8 cellular contexts compared by ENCODE assay signal in the genomic region with DNA sequence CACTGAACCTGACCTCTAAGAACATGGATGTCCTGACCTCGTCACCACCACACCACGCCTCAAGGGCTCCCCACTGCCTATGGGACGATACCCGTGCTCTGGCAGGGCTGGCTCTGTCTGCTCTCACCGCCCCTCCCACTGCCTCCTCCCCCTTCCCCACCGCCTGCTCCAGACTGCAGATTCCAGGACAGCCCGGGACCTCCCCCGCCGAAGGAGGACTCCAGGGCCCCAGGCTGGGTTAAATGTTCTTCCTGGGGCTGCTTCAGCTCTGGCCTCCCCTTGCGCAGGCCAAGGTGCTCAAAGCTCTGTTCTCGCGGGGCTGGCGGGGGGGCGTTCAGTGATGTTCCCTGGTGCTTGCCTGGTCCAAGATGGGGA. TPM values are rescaled to one million over a fixed set of nuclear protein-coding genes. Genes with fewer than 3 reads are reported as not detected.
DNase-seq lines count a peak whose midpoint lies in the region; ATAC-seq and TF ChIP-seq lines count a peak whose summit lies in the region.

No MANE protein-coding gene starts in this region.

- intact Hi-C loops in Right ventricle myocardium inferior (cut with DNase I), result loop anchor here (1.0 kb wide), 2 partner anchors 34 to 118 kb away; no protein-coding TSS in a partner anchor

- H3K27me3 Mint-ChIP-seq in naive thymus-derived CD8-positive, alpha-beta T cell, result peaks cover 7 to 37% (median 13%) of the 10 kb centered on the region in 5 donors

- peaks cover 10 to 36% (median 23%) of the 10 kb centered on the region in 4 donors for H3K4me1 Mint-ChIP-seq in naive thymus-derived CD8-positive, alpha-beta T cell

- H3K9me3 Mint-ChIP-seq in naive thymus-derived CD8-positive, alpha-beta T cell, result peaks cover 0 to 2% (median 0%) of the 10 kb centered on the region in 9 donors

- TF ChIP-seq POLR2A in Peyer's patch (IDR thresholded peaks at IDR 0.05), result no peak

- H3K4me3 Mint-ChIP-seq in naive thymus-derived CD8-positive, alpha-beta T cell, result peak overlapping the region; percentile 42 to 84 (median 72)

- peak; percentile 4 for ATAC-seq in Right ventricle myocardium inferior
- ATAC-seq in naive thymus-derived CD8-positive, alpha-beta T cell, result peak; percentile 20 to 32

- peaks cover 0 to 59% of the 10 kb centered on the region in 2 donors for H3K4me1 ChIP-seq in right atrium auricular region
- peaks cover 4 to 46% (median 19%) of the 10 kb centered on the region in 4 donors for H3K4me1 ChIP-seq in Peyer's patch
- H3K4me1 ChIP-seq in ectodermal cell (ENCODE audit: control insufficient read depth, insufficient read depth, low read length), result no peaks in the 10 kb centered on the region

- H3K36me3 Mint-ChIP-seq in naive thymus-derived CD8-positive, alpha-beta T cell, result no peaks in the 10 kb centered on the region

- H3K27ac Mint-ChIP-seq in naive thymus-derived CD8-positive, alpha-beta T cell, result peak overlapping the region in 7 of 10 donors; percentile 24 to 88 (median 70)

- WGBS in ectodermal cell, 2 experiments, result 4% methylated on average over 14 of the region's 14 CpGs

- H3K36me3 ChIP-seq in right atrium auricular region (no peaks in the 10 kb centered on the region), Peyer's patch (no peaks in the 10 kb centered on the region), ectodermal cell (ENCODE audit: control insufficient read depth, insufficient read depth, low read length) (no peaks in the 10 kb centered on the region)

- POLR2A ChIA-PET in naive thymus-derived CD8-positive, alpha-beta T cell (lab: Charles Lee), result interaction anchor here (0.6 to 5.4 kb wide), 6 partner anchors 56 to 435 kb away, joined by 3 to 24 read pairs (median 8); partner anchors contain the start of genes PKD1, RNF151 and TRAF7

- no peaks in the 10 kb centered on the region for H3K9me3 ChIP-seq in right atrium auricular region
- H3K9me3 ChIP-seq in Peyer's patch, result no peaks in the 10 kb centered on the region
- no peaks in the 10 kb centered on the region for H3K9me3 ChIP-seq in ectodermal cell (ENCODE audit: control insufficient read depth, low read length)

- TF ChIP-seq CTCF in right atrium auricular region (IDR thresholded peaks at IDR 0.05) (no peak), Peyer's patch (IDR thresholded peaks at IDR 0.05) (no peak)

- no peak overlapping the region for H3K27ac ChIP-seq in right atrium auricular region
- peak overlapping the region in 2 of 4 donors; percentile 4 to 76 for H3K27ac ChIP-seq in Peyer's patch
- no peak overlapping the region for H3K27ac ChIP-seq in ectodermal cell (ENCODE audit: insufficient read depth, low read depth, low read length, poor library complexity, severe bottlenecking)

- DNase-seq in Right ventricle myocardium inferior (ENCODE audit: missing footprints) (no peak), right atrium auricular region (ENCODE audit: low spot score) (no peak), Peyer's patch (no peak), NCI-H1092 treated with DMSO at 0.1 percent for 48 hours (lab: John Stamatoyannopoulos, UW) (no peak), NCI-H82 (lab: John Stamatoyannopoulos, UW) (no peak)
- no peak for DNase-seq in naive thymus-derived CD8-positive, alpha-beta T cell
- no peak for DNase-seq in stimulated activated naive CD4-positive, alpha-beta T cell treated with Interleukin-2 at 50 U/mL for 16 hours (lab: John Stamatoyannopoulos, UW)

- H3K27me3 ChIP-seq in right atrium auricular region (peaks cover 7 to 9% of the 10 kb centered on the region in 2 donors), Peyer's patch (peaks cover 0 to 18% of the 10 kb centered on the region in 2 donors), ectodermal cell (ENCODE audit: control insufficient read depth, insufficient read depth, low read length, poor library complexity, severe bottlenecking) (peaks cover 91% of the 10 kb centered on the region)

- H3K4me3 ChIP-seq in right atrium auricular region (peak overlapping the region in 1 of 2 donors; percentile 38), Peyer's patch (peak overlapping the region in 3 of 4 donors; percentile 13 to 43 (median 40)), ectodermal cell (ENCODE audit: insufficient read depth, low read depth, low read length) (peak overlapping the region; percentile 32)

RNA-seq across cellular contexts. Expression of gene NPW, which starts 3.1 kb away (rescaled TPM):
- total RNA-seq in Right ventricle myocardium inferior, result not detected
- total RNA-seq in right atrium auricular region, result not detected
- 1 to 10 TPM in 2 of 4 donors, not detected in 2; 2.8 to 9.1 TPM for total RNA-seq in Peyer's patch
- polyA plus RNA-seq in ectodermal cell (2013, experiment 1 of 4), result 0.94 TPM
- 0.50 TPM for polyA plus RNA-seq in ectodermal cell (2013, experiment 2 of 4)
- polyA plus RNA-seq in ectodermal cell (2013, experiment 3 of 4), result 0.48 TPM
- 1.9 TPM for polyA plus RNA-seq in ectodermal cell (2013, experiment 4 of 4)
- not detected for total RNA-seq in naive thymus-derived CD8-positive, alpha-beta T cell
- not detected for polyA plus RNA-seq in naive thymus-derived CD8-positive, alpha-beta T cell

RNA-seq across cellular contexts. Expression of gene NHERF2, which starts 4.0 kb away (rescaled TPM):
- total RNA-seq in Right ventricle myocardium inferior (292 TPM), right atrium auricular region (100 to 1,000 TPM; 187 to 213 TPM), Peyer's patch (100 to 1,000 TPM in 1 of 4 donors, 10 to 100 TPM in 3; 21.5 to 104 (median 30.2) TPM)
- 9.0 TPM for polyA plus RNA-seq in ectodermal cell (2013, experiment 1 of 4)
- polyA plus RNA-seq in ectodermal cell (2013, experiment 2 of 4), result 6.7 TPM
- polyA plus RNA-seq in ectodermal cell (2013, experiment 3 of 4), result 8.7 TPM
- polyA plus RNA-seq in ectodermal cell (2013, experiment 4 of 4), result 10.0 TPM
- 1 to 10 TPM; 5.3 to 6.0 TPM for total RNA-seq in naive thymus-derived CD8-positive, alpha-beta T cell
- 1 to 10 TPM in 1 of 3 donors, under 1 TPM in 2; 0.32 to 1.2 (median 0.46) TPM for polyA plus RNA-seq in naive thymus-derived CD8-positive, alpha-beta T cell

RNA-seq across cellular contexts. Expression of gene ZNF598, which starts 13.1 kb away (rescaled TPM):
- total RNA-seq in Right ventricle myocardium inferior (18.5 TPM), right atrium auricular region (10 to 100 TPM; 11.4 to 19.9 TPM), Peyer's patch (10 to 100 TPM; 48.5 to 84.0 (median 51.4) TPM)
- 40.8 TPM for polyA plus RNA-seq in ectodermal cell (2013, experiment 1 of 4)
- polyA plus RNA-seq in ectodermal cell (2013, experiment 2 of 4), result 38.0 TPM
- polyA plus RNA-seq in ectodermal cell (2013, experiment 3 of 4), result 30.5 TPM
- 35.0 TPM for polyA plus RNA-seq in ectodermal cell (2013, experiment 4 of 4)
- 10 to 100 TPM; 58.6 to 66.2 TPM for total RNA-seq in naive thymus-derived CD8-positive, alpha-beta T cell
- polyA plus RNA-seq in naive thymus-derived CD8-positive, alpha-beta T cell, result 1 to 10 TPM; 3.4 to 10.0 (median 3.6) TPM

RNA-seq across cellular contexts. Expression of gene NTHL1, which starts 24.9 kb away (rescaled TPM):
- total RNA-seq in Right ventricle myocardium inferior (23.3 TPM), right atrium auricular region (10 to 100 TPM; 10.3 to 17.7 TPM), Peyer's patch (10 to 100 TPM; 14.9 to 28.8 (median 19.9) TPM)
- polyA plus RNA-seq in ectodermal cell (2013, experiment 1 of 4), result 42.3 TPM
- 37.8 TPM for polyA plus RNA-seq in ectodermal cell (2013, experiment 2 of 4)
- 37.6 TPM for polyA plus RNA-seq in ectodermal cell (2013, experiment 3 of 4)
- 41.5 TPM for polyA plus RNA-seq in ectodermal cell (2013, experiment 4 of 4)
- 10 to 100 TPM in 1 of 2 experiments, 1 to 10 TPM in 1; 9.1 to 13.1 TPM for total RNA-seq in naive thymus-derived CD8-positive, alpha-beta T cell
- 10 to 100 TPM; 13.1 to 20.0 (median 16.6) TPM for polyA plus RNA-seq in naive thymus-derived CD8-positive, alpha-beta T cell

RNA-seq across cellular contexts. Expression of gene TSC2, which starts 25.1 kb away (rescaled TPM):
- total RNA-seq in Right ventricle myocardium inferior (62.8 TPM), right atrium auricular region (10 to 100 TPM; 42.4 to 43.2 TPM), Peyer's patch (100 to 1,000 TPM in 3 of 4 donors, 10 to 100 TPM in 1; 98.4 to 220 (median 141) TPM)
- 91.4 TPM for polyA plus RNA-seq in ectodermal cell (2013, experiment 1 of 4)
- 99.9 TPM for polyA plus RNA-seq in ectodermal cell (2013, experiment 2 of 4)
- polyA plus RNA-seq in ectodermal cell (2013, experiment 3 of 4), result 70.5 TPM
- polyA plus RNA-seq in ectodermal cell (2013, experiment 4 of 4), result 86.4 TPM
- total RNA-seq in naive thymus-derived CD8-positive, alpha-beta T cell, result 100 to 1,000 TPM; 145 to 162 TPM
- polyA plus RNA-seq in naive thymus-derived CD8-positive, alpha-beta T cell, result 10 to 100 TPM; 23.5 to 42.0 (median 27.2) TPM
